Comparison of ENCODE assay signal across 11 cellular contexts in the genomic region with DNA sequence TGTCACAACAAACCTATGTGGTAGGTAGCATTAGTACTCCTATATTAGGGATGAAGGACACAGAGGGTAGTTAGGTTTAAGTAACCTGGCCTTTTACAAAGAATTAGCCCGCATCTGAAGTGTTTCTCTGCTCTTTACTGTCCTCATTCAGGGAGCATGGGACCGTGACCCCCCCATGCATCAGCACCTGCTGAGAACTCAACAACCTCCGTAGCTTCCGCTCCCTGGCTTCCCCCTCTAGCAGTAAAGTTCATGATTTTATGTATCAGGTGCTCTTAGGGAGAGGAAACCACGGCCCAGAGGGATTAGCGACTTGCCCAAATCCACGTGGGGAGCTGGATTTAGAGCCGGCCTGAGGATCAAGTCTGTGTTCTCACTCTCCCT.
DNase-seq lines count a peak whose midpoint lies in the region; ATAC-seq and TF ChIP-seq lines count a peak whose summit lies in the region.
"Had no signal": no experiment of that assay in that cellular context is flagged by ENCODE, and none has a peak within 500 bp of the region (broad histone marks: within the 10 kb centered on the region; RNA-seq: fewer than 3 reads in every experiment).

No MANE protein-coding gene starts in this region.

- no peaks in the 10 kb centered on the region for H3K4me1 ChIP-seq in naive thymus-derived CD4-positive, alpha-beta T cell (ENCODE audit: control insufficient read depth in 2 of 2, insufficient read depth in 2 of 2, low read length in 2 of 2)
- no peaks in the 10 kb centered on the region for H3K4me1 ChIP-seq in OCI-LY7 (ENCODE audit: insufficient read depth, low read length, poor library complexity, severe bottlenecking)

- no peaks in the 10 kb centered on the region for H3K9me2 ChIP-seq in OCI-LY7 (ENCODE audit: insufficient read depth, low read length)

- CTCF ChIA-PET in naive thymus-derived CD4-positive, alpha-beta T cell (lab: Charles Lee), result interaction anchor here (0.6 kb wide), 1 partner anchor 314 kb away, joined by 3 read pairs; no protein-coding TSS in a partner anchor
- CTCF ChIA-PET in OCI-LY7 (lab: Charles Lee; ENCODE audit: unreplicated experiment), result no interaction called here

- H3K27ac Mint-ChIP-seq in naive thymus-derived CD4-positive, alpha-beta T cell, result peak overlapping the region in 2 of 9 donors; percentile 17 to 52
- no peak overlapping the region for H3K27ac Mint-ChIP-seq in endothelial cell (ENCODE audit: unreplicated experiment)
- H3K27ac Mint-ChIP-seq: activated naive CD8-positive, alpha-beta T cell treated with anti-CD3 and anti-CD28 coated beads, Interleukin-2, amount 50 U/mL, for 24 hours had no signal

- H2AFZ ChIP-seq in OCI-LY7 (ENCODE audit: low read length), result no peak overlapping the region

- H3K4me3 ChIP-seq in naive thymus-derived CD4-positive, alpha-beta T cell (ENCODE audit: low read length), result no peak overlapping the region
- no peak overlapping the region for H3K4me3 ChIP-seq in OCI-LY7 (ENCODE audit: low read depth, low read length, poor library complexity, severe bottlenecking)

- POLR2A ChIA-PET in naive thymus-derived CD4-positive, alpha-beta T cell (lab: Charles Lee), result no interaction called here
- POLR2A ChIA-PET in OCI-LY7 (lab: Charles Lee), result no interaction called here

- peak overlapping the region in 9 of 10 donors; percentile 12 to 61 (median 33) for H3K4me3 Mint-ChIP-seq in naive thymus-derived CD4-positive, alpha-beta T cell
- no peak overlapping the region for H3K4me3 Mint-ChIP-seq in endothelial cell (ENCODE audit: unreplicated experiment)
- H3K4me3 Mint-ChIP-seq: activated naive CD8-positive, alpha-beta T cell treated with anti-CD3 and anti-CD28 coated beads, Interleukin-2, amount 50 U/mL, for 24 hours had no signal

- H3K9me3 ChIP-seq in naive thymus-derived CD4-positive, alpha-beta T cell (ENCODE audit: control insufficient read depth in 2 of 3, low read length in 3 of 3), result no peaks in the 10 kb centered on the region
- no peaks in the 10 kb centered on the region for H3K9me3 ChIP-seq in OCI-LY7 (ENCODE audit: low read length)

- H3K27me3 ChIP-seq in naive thymus-derived CD4-positive, alpha-beta T cell (ENCODE audit: control insufficient read depth in 2 of 2, insufficient read depth in 2 of 2, low read length in 2 of 2), result no peaks in the 10 kb centered on the region

- peak; percentile 40 for ATAC-seq in GM18498 (IDR thresholded peaks at IDR 0.05; ENCODE audit: unreplicated experiment)
- peak; percentile 36 for ATAC-seq in GM21786 (IDR thresholded peaks at IDR 0.05; ENCODE audit: unreplicated experiment)
- ATAC-seq in naive thymus-derived CD4-positive, alpha-beta T cell, result no peak
- ATAC-seq: activated naive CD8-positive, alpha-beta T cell treated with anti-CD3 and anti-CD28 coated beads, Interleukin-2, amount 50 U/mL, for 24 hours had no signal

- BruUV-seq in OCI-LY7 (replicated peaks; lab: Mats Ljungman, UMichigan), result no TSS peak

- H3K4me2 ChIP-seq in OCI-LY7 (ENCODE audit: low read length), result no peak overlapping the region

- H4K20me1 ChIP-seq in OCI-LY7 (ENCODE audit: insufficient read depth, low read length), result no peaks in the 10 kb centered on the region

- intact Hi-C loops in naive thymus-derived CD4-positive, alpha-beta T cell (cut with micrococcal nuclease), result no loop called here
- intact Hi-C loops in OCI-LY7 (cut with micrococcal nuclease; ENCODE audit: unreplicated experiment), result no loop called here

- H3K9me3 Mint-ChIP-seq in naive thymus-derived CD4-positive, alpha-beta T cell, result peaks cover 0 to 22% (median 6%) of the 10 kb centered on the region in 11 donors
- H3K9me3 Mint-ChIP-seq in endothelial cell (ENCODE audit: unreplicated experiment), result peaks cover 7% of the 10 kb centered on the region

- no peaks in the 10 kb centered on the region for H3K36me3 ChIP-seq in naive thymus-derived CD4-positive, alpha-beta T cell (ENCODE audit: control insufficient read depth in 2 of 3, insufficient read depth in 3 of 3, low read length in 3 of 3)
- H3K36me3 ChIP-seq in OCI-LY7 (ENCODE audit: insufficient read depth, low read length), result no peaks in the 10 kb centered on the region

- H3K27ac ChIP-seq in naive thymus-derived CD4-positive, alpha-beta T cell (ENCODE audit: low read depth, low read length), result no peak overlapping the region
- H3K27ac ChIP-seq in OCI-LY7 (ENCODE audit: low read depth, low read length, poor library complexity, severe bottlenecking), result no peak overlapping the region

- TF ChIP-seq CTCF in endothelial cell (IDR thresholded peaks at IDR 0.05; ENCODE audit: unreplicated experiment) (no peak), OCI-LY7 (conservative IDR thresholded peaks at IDR 0.05; ENCODE audit: low read length) (no peak)

- H3K36me3 Mint-ChIP-seq in naive thymus-derived CD4-positive, alpha-beta T cell, result peaks cover 0 to 9% (median 5%) of the 10 kb centered on the region in 5 donors
- H3K36me3 Mint-ChIP-seq in endothelial cell (ENCODE audit: low read depth, unreplicated experiment), result no peaks in the 10 kb centered on the region

- H3K4me1 Mint-ChIP-seq in naive thymus-derived CD4-positive, alpha-beta T cell, result peaks cover 2 to 13% (median 8%) of the 10 kb centered on the region in 7 donors
- H3K4me1 Mint-ChIP-seq in endothelial cell (ENCODE audit: unreplicated experiment), result peaks cover 10% of the 10 kb centered on the region
- H3K4me1 Mint-ChIP-seq: activated naive CD8-positive, alpha-beta T cell treated with anti-CD3 and anti-CD28 coated beads, Interleukin-2, amount 50 U/mL, for 24 hours had no signal

- peaks cover 0 to 6% (median 0%) of the 10 kb centered on the region in 5 donors for H3K27me3 Mint-ChIP-seq in naive thymus-derived CD4-positive, alpha-beta T cell
- H3K27me3 Mint-ChIP-seq in endothelial cell (ENCODE audit: unreplicated experiment), result peaks cover 1% of the 10 kb centered on the region

- H3K79me2 ChIP-seq in OCI-LY7 (ENCODE audit: insufficient read depth, low read depth, low read length), result no peaks in the 10 kb centered on the region

- DNase-seq in NCI-H510A (lab: John Stamatoyannopoulos, UW), result peak; percentile 34
- DNase-seq in naive thymus-derived CD4-positive, alpha-beta T cell, result peak in 1 of 9 donors; percentile 24
- DNase-seq in stimulated activated CD4-positive, alpha-beta T cell treated with anti-CD3 and anti-CD28 coated beads, Interleukin-15, amount 100 ng/mL, for 24 hours, result no peak
- no peak for DNase-seq in SIG-M5 treated with dmso at 0.1 percent for 504 hours (lab: John Stamatoyannopoulos, UW; ENCODE audit: unreplicated experiment)
- DNase-seq in endothelial cell (ENCODE audit: low spot score), result no peak
- no peak for DNase-seq in OCI-LY7 (ENCODE audit: low spot score)
- DNase-seq: activated CD4-positive, alpha-beta T cell treated with anti-CD3 and anti-CD28 coated beads for 1 hour; NCI-H1417 treated with DMSO at 0.1 percent for 48 hours had no signal
